Comparison of ENCODE assay signal across 28 cellular contexts in genomic region chr19:50222691-50223438, GRCh38. TPM values are rescaled to one million over a fixed set of nuclear protein-coding genes. Genes with fewer than 3 reads are reported as not detected.
DNase-seq lines count a peak whose midpoint lies in the region; ATAC-seq, FAIRE-seq and TF ChIP-seq lines count a peak whose summit lies in the region.
"Had no signal": no experiment of that assay in that cellular context is flagged by ENCODE, and none has a peak within 500 bp of the region (broad histone marks: within the 10 kb centered on the region; RNA-seq: fewer than 3 reads in every experiment).

No MANE protein-coding gene starts in this region.

- H3K79me2 ChIP-seq in neural progenitor cell (ENCODE audit: low read depth), result no peaks in the 10 kb centered on the region
- no peaks in the 10 kb centered on the region for H3K79me2 ChIP-seq in trophoblast cell (ENCODE audit: control insufficient read depth, insufficient read depth, low read length, poor library complexity)

- 76% methylated on average over 19 of the region's 19 CpGs for WGBS in A549 (ENCODE audit: missing lambda C conversion rate)
- WGBS in endodermal cell (ENCODE audit: insufficient coverage in 1 of 2, insufficient read length in 1 of 2), 2 experiments, result 76 to 82% methylated on average over 6 to 19 of the region's 19 CpGs
- WGBS in trophoblast cell (ENCODE audit: extremely low coverage, insufficient coverage, insufficient read length), result no CpG with 5 or more reads among the region's 19 CpGs

- H3K9me3 Mint-ChIP-seq in endodermal cell, result peaks cover 4% of the 10 kb centered on the region
- H3K9me3 Mint-ChIP-seq in neural progenitor cell, result peaks cover 9% of the 10 kb centered on the region
- peaks cover 10% of the 10 kb centered on the region for H3K9me3 Mint-ChIP-seq in activated naive CD8-positive, alpha-beta T cell treated with anti-CD3 and anti-CD28 coated beads, Interleukin-2, amount 50 U/mL, for 24 hours

- H3K23ac ChIP-seq in trophoblast cell (ENCODE audit: low read length), result no peak overlapping the region

- H3K4me3 ChIP-seq in A549, result no peak overlapping the region
- no peak overlapping the region for H3K4me3 ChIP-seq in endodermal cell (ENCODE audit: low read length)
- H3K4me3 ChIP-seq in left lung, result no peak overlapping the region
- no peak overlapping the region for H3K4me3 ChIP-seq in neural progenitor cell
- H3K4me3 ChIP-seq in MG63, result no peak overlapping the region
- no peak overlapping the region for H3K4me3 ChIP-seq in trophoblast cell (ENCODE audit: low read depth, low read length)
- H3K4me3 ChIP-seq: BLaER1 treated with 17β-estradiol and CSF1 and Interleukin-3, amounts not matched to agents 10 nM and 100 nM; GM23248 had no signal

- intact Hi-C loops in left lung (cut with DNase I), result no loop called here

- H3K4me2 ChIP-seq in A549 (no peak overlapping the region), neural progenitor cell (no peak overlapping the region), trophoblast cell (ENCODE audit: low read length) (no peak overlapping the region)
- H3K4me2 ChIP-seq: BLaER1 treated with 17β-estradiol and CSF1 and Interleukin-3, amounts not matched to agents 10 nM and 100 nM had no signal

- TF ChIP-seq RAD21 in A549 (conservative IDR thresholded peaks at IDR 0.05 in 1 of 2, IDR thresholded peaks at IDR 0.05 in 1 of 2), result no peak

- H3K27me3 ChIP-seq in endodermal cell (ENCODE audit: control insufficient read depth, insufficient read depth, low read length, poor library complexity, severe bottlenecking), result no peaks in the 10 kb centered on the region
- H3K27me3 ChIP-seq in left lung, result no peaks in the 10 kb centered on the region
- H3K27me3 ChIP-seq in neural progenitor cell, result no peaks in the 10 kb centered on the region
- H3K27me3 ChIP-seq in MG63, result no peaks in the 10 kb centered on the region
- H3K27me3 ChIP-seq in trophoblast cell (ENCODE audit: insufficient read depth, low read length), result no peaks in the 10 kb centered on the region
- H3K27me3 ChIP-seq: BE2C; BLaER1 treated with 17β-estradiol and CSF1 and Interleukin-3, amounts not matched to agents 10 nM and 100 nM had no signal

- no peaks in the 10 kb centered on the region for H3K36me3 ChIP-seq in endodermal cell (ENCODE audit: control insufficient read depth, insufficient read depth, low read length)
- H3K36me3 ChIP-seq in left lung, result peaks cover 0 to 7% of the 10 kb centered on the region in 2 donors
- H3K36me3 ChIP-seq in neural progenitor cell, result no peaks in the 10 kb centered on the region
- H3K36me3 ChIP-seq in MG63, result no peaks in the 10 kb centered on the region
- H3K36me3 ChIP-seq in trophoblast cell (ENCODE audit: control insufficient read depth in 1 of 2, insufficient read depth in 2 of 2, low read length in 2 of 2), result peaks cover 5 to 10% of the 10 kb centered on the region in 2 experiments
- H3K36me3 ChIP-seq: BE2C; BLaER1 treated with 17β-estradiol and CSF1 and Interleukin-3, amounts not matched to agents 10 nM and 100 nM had no signal

- H4K8ac ChIP-seq in trophoblast cell (ENCODE audit: low read depth, low read length), result no peak overlapping the region

- POLR2A ChIA-PET in A549 (lab: Yijun Ruan, JAX), result no interaction called here

- no peak overlapping the region for H4K12ac ChIP-seq in trophoblast cell (ENCODE audit: low read depth, low read length)

- no peak overlapping the region for H2AFZ ChIP-seq in neural progenitor cell (replicated peaks)
- no peak overlapping the region for H2AFZ ChIP-seq in trophoblast cell (ENCODE audit: insufficient read depth, low read length, poor library complexity)
- H2AFZ ChIP-seq: GM23248 had no signal

- no peak overlapping the region for H2BK12ac ChIP-seq in trophoblast cell (ENCODE audit: low read length)

- H3K14ac ChIP-seq in trophoblast cell (ENCODE audit: low read length), result no peak overlapping the region

- no peak overlapping the region for H3K18ac ChIP-seq in trophoblast cell (ENCODE audit: low read length)

- no peak overlapping the region for H3K9ac ChIP-seq in endodermal cell (ENCODE audit: extremely low read depth, low read length, poor library complexity, severe bottlenecking)
- H3K9ac ChIP-seq in neural progenitor cell, result no peak overlapping the region
- H3K9ac ChIP-seq in trophoblast cell (ENCODE audit: low read length), result no peak overlapping the region
- H3K9ac ChIP-seq: BLaER1 treated with 17β-estradiol and CSF1 and Interleukin-3, amounts not matched to agents 10 nM and 100 nM; GM23248 had no signal

- no peak for TF ChIP-seq POLR2A in A549 (IDR thresholded peaks at IDR 0.05; ENCODE audit: low read length)

- H3K27ac Mint-ChIP-seq in endodermal cell, result peak overlapping the region; percentile 36
- H3K27ac Mint-ChIP-seq in neural progenitor cell, result peak overlapping the region; percentile 25
- no peak overlapping the region for H3K27ac Mint-ChIP-seq in activated naive CD8-positive, alpha-beta T cell treated with anti-CD3 and anti-CD28 coated beads, Interleukin-2, amount 50 U/mL, for 24 hours
- H3K27ac Mint-ChIP-seq: CD14-positive monocyte; CD4-positive, alpha-beta T cell; CD8-positive, alpha-beta memory T cell had no signal

- H3K27me3 Mint-ChIP-seq in endodermal cell (ENCODE audit: insufficient read depth) (no peaks in the 10 kb centered on the region), neural progenitor cell (ENCODE audit: insufficient read depth, low read depth) (peaks cover 13% of the 10 kb centered on the region)
- peaks cover 14% of the 10 kb centered on the region for H3K27me3 Mint-ChIP-seq in activated naive CD8-positive, alpha-beta T cell treated with anti-CD3 and anti-CD28 coated beads, Interleukin-2, amount 50 U/mL, for 24 hours

- H4K91ac ChIP-seq in trophoblast cell (ENCODE audit: low read depth, low read length), result no peak overlapping the region

- DNase-seq in A549 (ENCODE audit: low read depth in 1 of 2, low spot score in 1 of 2), result no peak
- no peak for DNase-seq in endodermal cell
- DNase-seq in left lung, result no peak
- no peak for DNase-seq in neural progenitor cell (ENCODE audit: low spot score)
- no peak for DNase-seq in MG63
- DNase-seq in activated naive CD8-positive, alpha-beta T cell treated with anti-CD3 and anti-CD28 coated beads, Interleukin-2, amount 50 U/mL, for 24 hours, result no peak
- DNase-seq in trophoblast cell, result no peak
- DNase-seq: ACHN; AML-193; BE2C; CD4-positive, alpha-beta T cell; CD8-positive, alpha-beta memory T cell; DMS53; DMS79 treated with DMSO at 0.1 percent for 48 hours; GF-D8; GM23248; H7; HCEC 1CT had no signal

- no peaks in the 10 kb centered on the region for H4K20me1 ChIP-seq in neural progenitor cell (ENCODE audit: low read depth)
- H4K20me1 ChIP-seq: BLaER1 treated with 17β-estradiol and CSF1 and Interleukin-3, amounts not matched to agents 10 nM and 100 nM had no signal

- H3K36me3 Mint-ChIP-seq in endodermal cell (ENCODE audit: low read depth), result peaks cover 33% of the 10 kb centered on the region
- H3K36me3 Mint-ChIP-seq in neural progenitor cell, result peaks cover 11% of the 10 kb centered on the region
- no peaks in the 10 kb centered on the region for H3K36me3 Mint-ChIP-seq in activated naive CD8-positive, alpha-beta T cell treated with anti-CD3 and anti-CD28 coated beads, Interleukin-2, amount 50 U/mL, for 24 hours (ENCODE audit: low read depth)
- H3K36me3 Mint-ChIP-seq: CD14-positive monocyte; CD8-positive, alpha-beta memory T cell had no signal

- peak in 1 of 2 experiments; percentile 15; a peak in 2 of 6 replicates for ATAC-seq in A549
- ATAC-seq in left lung, result peak; percentile 30
- no peak for ATAC-seq in HG03025 (IDR thresholded peaks at IDR 0.05; ENCODE audit: low FRiP score, unreplicated experiment)
- ATAC-seq in activated naive CD8-positive, alpha-beta T cell treated with anti-CD3 and anti-CD28 coated beads, Interleukin-2, amount 50 U/mL, for 24 hours, result no peak

- no peaks in the 10 kb centered on the region for H3K79me1 ChIP-seq in trophoblast cell (ENCODE audit: low read length)

- H3K4me3 Mint-ChIP-seq in endodermal cell (no peak overlapping the region), neural progenitor cell (no peak overlapping the region)
- no peak overlapping the region for H3K4me3 Mint-ChIP-seq in activated naive CD8-positive, alpha-beta T cell treated with anti-CD3 and anti-CD28 coated beads, Interleukin-2, amount 50 U/mL, for 24 hours
- H3K4me3 Mint-ChIP-seq: CD14-positive monocyte; CD4-positive, alpha-beta T cell; CD8-positive, alpha-beta memory T cell had no signal

- H3K9me3 ChIP-seq in A549 (peaks cover 15% of the 10 kb centered on the region), endodermal cell (ENCODE audit: control insufficient read depth, low read length) (peaks cover 9% of the 10 kb centered on the region), left lung (peaks cover 0 to 3% of the 10 kb centered on the region in 2 donors), neural progenitor cell (ENCODE audit: low read depth) (no peaks in the 10 kb centered on the region), MG63 (no peaks in the 10 kb centered on the region), trophoblast cell (ENCODE audit: insufficient read depth, low read depth, low read length) (peaks cover 6% of the 10 kb centered on the region)
- H3K9me3 ChIP-seq: BE2C had no signal

- TF ChIP-seq CTCF in A549 (IDR thresholded peaks at IDR 0.05) (no peak), endodermal cell (conservative IDR thresholded peaks at IDR 0.05) (no peak), left lung (IDR thresholded peaks at IDR 0.05) (no peak), neural progenitor cell (IDR thresholded peaks at IDR 0.05) (no peak)

- no peak overlapping the region for H2AK5ac ChIP-seq in trophoblast cell (ENCODE audit: low read length)

- FAIRE-seq in A549 (lab: Jason Lieb, UNC), result no peak
- FAIRE-seq: A204.1, GM12891, GM18507, H1 had no signal

- TF ChIP-seq EP300 in A549 (IDR thresholded peaks at IDR 0.05), result no peak

- H3K4me1 ChIP-seq in A549 (no peaks in the 10 kb centered on the region), endodermal cell (ENCODE audit: control insufficient read depth, insufficient read depth, low read length) (no peaks in the 10 kb centered on the region), left lung (no peaks in the 10 kb centered on the region), neural progenitor cell (no peaks in the 10 kb centered on the region), trophoblast cell (ENCODE audit: control insufficient read depth in 1 of 2, insufficient read depth in 2 of 2, low read length in 2 of 2) (no peaks in the 10 kb centered on the region)
- H3K4me1 ChIP-seq: BE2C; BLaER1 treated with 17β-estradiol and CSF1 and Interleukin-3, amounts not matched to agents 10 nM and 100 nM had no signal

- H3K27ac ChIP-seq in A549 (no peak overlapping the region), endodermal cell (ENCODE audit: low read depth, low read length) (no peak overlapping the region), left lung (no peak overlapping the region), neural progenitor cell (no peak overlapping the region), trophoblast cell (ENCODE audit: low read depth, low read length) (no peak overlapping the region)
- H3K27ac ChIP-seq: 22Rv1; BLaER1 treated with 17β-estradiol and CSF1 and Interleukin-3, amounts not matched to agents 10 nM and 100 nM; GM23248 had no signal

- no peak overlapping the region for H2BK120ac ChIP-seq in trophoblast cell (ENCODE audit: insufficient read depth, low read length, poor library complexity)

- no peak overlapping the region for H3K4ac ChIP-seq in trophoblast cell (ENCODE audit: low read depth, low read length)

- CTCF ChIA-PET in A549 (lab: Yijun Ruan, JAX), result interaction anchor here (0.9 kb wide), 1 partner anchor 33 kb away, joined by 3 read pairs; no protein-coding TSS in a partner anchor

- no peak overlapping the region for H2BK5ac ChIP-seq in trophoblast cell (ENCODE audit: low read depth, low read length, poor library complexity)

- no peaks in the 10 kb centered on the region for H3F3A ChIP-seq in neural progenitor cell (ENCODE audit: low read depth)

- H3K4me1 Mint-ChIP-seq in endodermal cell, result no peaks in the 10 kb centered on the region
- H3K4me1 Mint-ChIP-seq in neural progenitor cell, result peaks cover 2% of the 10 kb centered on the region
- H3K4me1 Mint-ChIP-seq in activated naive CD8-positive, alpha-beta T cell treated with anti-CD3 and anti-CD28 coated beads, Interleukin-2, amount 50 U/mL, for 24 hours, result no peaks in the 10 kb centered on the region
- H3K4me1 Mint-ChIP-seq: CD14-positive monocyte; CD8-positive, alpha-beta memory T cell had no signal

RNA-seq across cellular contexts. Expression of gene MYH14, which starts 19.4 kb away (rescaled TPM):
- polyA plus RNA-seq in A549 (2011; rRNA removed), result 4.0 and 4.8 TPM in 2 replicates
- polyA plus RNA-seq in A549 (2012; cell fraction: cytosol; rRNA removed), result 7.2 and 7.8 TPM in 2 replicates
- polyA plus RNA-seq in A549 (2012; cell fraction: nucleus; rRNA removed), result 14.6 and 16.2 TPM in 2 replicates
- 6.4 to 7.0 TPM (median 6.5 TPM) in 3 replicates for polyA plus RNA-seq in A549 (2017; fragmentation: RNase III; extraction: RNeasy Plus Mini Kit Qiagen cat#74134 plus additional on column Dnase treatment)
- polyA minus RNA-seq in A549 (2011; rRNA and poly(A)+ RNA removed), result 12.5 and 18.2 TPM in 2 replicates
- 10 to 100 TPM; 12.8 to 16.7 TPM for total RNA-seq in endodermal cell
- 1.1 TPM for polyA plus RNA-seq in endodermal cell (2013, experiment 1 of 2)
- polyA plus RNA-seq in endodermal cell (2013, experiment 2 of 2), result 0.99 TPM
- total RNA-seq in left lung, result 100 to 1,000 TPM; 101 to 195 TPM
- 1.6 and 6.7 TPM in 2 replicates for total RNA-seq in neural progenitor cell (ENCODE audit: low replicate concordance)
- 2.1 TPM in 1 of 2 replicates, not detected in the other for total RNA-seq in MG63 (2014; rRNA removed; shearing (Covaris generic); ENCODE audit: low replicate concordance)
- polyA plus RNA-seq in trophoblast cell (2013), result 16.6 and 17.7 TPM in 2 replicates
- total RNA-seq: CD4-positive, alpha-beta T cell; CD8-positive, alpha-beta memory T cell; GM23248 had no signal
- polyA plus RNA-seq: CD14-positive monocyte; CD8-positive, alpha-beta memory T cell; GM23248 had no signal

RNA-seq across cellular contexts. Expression of gene IZUMO2, which starts 59.8 kb away (rescaled TPM):
- polyA plus RNA-seq in A549 (2011; rRNA removed) (not detected in 2 replicates), A549 (2017; fragmentation: RNase III; extraction: RNeasy Plus Mini Kit Qiagen cat#74134 plus additional on column Dnase treatment) (not detected in 3 replicates)
- not detected in 2 replicates for polyA plus RNA-seq in A549 (2012; cell fraction: cytosol; rRNA removed)
- not detected in 2 replicates for polyA plus RNA-seq in A549 (2012; cell fraction: nucleus; rRNA removed)
- not detected in 2 replicates for polyA minus RNA-seq in A549 (2011; rRNA and poly(A)+ RNA removed)
- total RNA-seq in endodermal cell (not detected), left lung (not detected), neural progenitor cell (ENCODE audit: low replicate concordance) (not detected in 2 replicates)
- polyA plus RNA-seq in endodermal cell (2013, experiment 1 of 2), result not detected
- polyA plus RNA-seq in endodermal cell (2013, experiment 2 of 2), result not detected
- not detected in 2 replicates for total RNA-seq in MG63 (2014; rRNA removed; shearing (Covaris generic); ENCODE audit: low replicate concordance)
- polyA plus RNA-seq in trophoblast cell (2013), result not detected in 2 replicates
- total RNA-seq: CD4-positive, alpha-beta T cell; CD8-positive, alpha-beta memory T cell; Daoy; G401; GM23248; H7 had no signal
- polyA plus RNA-seq: CD14-positive monocyte; CD8-positive, alpha-beta memory T cell; GM23248 had no signal

Comparison
In these comparisons a context has a peak if more than half of its experiments do, and no peak if none do; other contexts are left out.
1. RNA of gene MYH14, which starts 19.4 kb away (total RNA-seq): 101 to 195 TPM in left lung; 12.8 to 16.7 TPM in endodermal cell, 1.6 to 6.7 TPM in neural progenitor cell and 2.1 TPM in MG63; every median in the first group is over 4 times any median in the second.